22 cellular contexts compared by ENCODE assay signal in genomic region chr22:22937894-22938480, GRCh38. TPM values are rescaled to one million over a fixed set of nuclear protein-coding genes. Genes with fewer than 3 reads are reported as not detected.
DNase-seq lines count a peak whose midpoint lies in the region; FAIRE-seq and TF ChIP-seq lines count a peak whose summit lies in the region.
"Had no signal": no experiment of that assay in that cellular context is flagged by ENCODE, and none has a peak within 500 bp of the region (broad histone marks: within the 10 kb centered on the region; RNA-seq: fewer than 3 reads in every experiment).

No MANE protein-coding gene starts in this region.

- H4K20me1 ChIP-seq in OCI-LY3 (ENCODE audit: insufficient read depth, low read length) = no peaks in the 10 kb centered on the region

- H3K4me1 ChIP-seq in HEK293 (ENCODE audit: control insufficient read depth, insufficient read depth, low read length) (no peaks in the 10 kb centered on the region), OCI-LY3 (ENCODE audit: low read length) (peaks cover 97% of the 10 kb centered on the region), kidney (ENCODE audit: control insufficient read depth in 1 of 2, insufficient read depth in 1 of 2, low read depth in 1 of 2, low read length in 2 of 2) (peaks cover 0 to 2% of the 10 kb centered on the region in 2 donors)

- FAIRE-seq in kidney (lab: Jason Lieb, UNC) = no peak
- FAIRE-seq: D721Med, H54, RCC 7860 had no signal

- H3K9me3 Mint-ChIP-seq in activated naive CD8-positive, alpha-beta T cell treated with anti-CD3 and anti-CD28 coated beads for 36 hours = no peaks in the 10 kb centered on the region
- H3K9me3 Mint-ChIP-seq in activated T-helper 2 cell treated with anti-CD3 and anti-CD28 coated beads, Interferon-gamma antibody, Interleukin-2, Interleukin-4, amounts not matched to agents 10 μg/mL and 5 μg/mL and 100 μg/mL, durations not matched to agents 14 hours and 24 hours and 36 hours = no peaks in the 10 kb centered on the region

- H3K4me3 ChIP-seq in HEK293 (ENCODE audit: low read depth, low read length) (no peak overlapping the region), OCI-LY3 (ENCODE audit: low read length) (no peak overlapping the region), kidney (ENCODE audit: low read length in 2 of 2) (no peak overlapping the region)

- POLR2A ChIA-PET in HEK293 (lab: Yijun Ruan, JAX) = no interaction called here

- H3K36me3 ChIP-seq in HEK293 (ENCODE audit: control insufficient read depth in 2 of 2, insufficient read depth in 1 of 2, low read length in 2 of 2) (no peaks in the 10 kb centered on the region), OCI-LY3 (replicated peaks; ENCODE audit: low read depth, low read length) (peaks cover 21% of the 10 kb centered on the region), kidney (ENCODE audit: control insufficient read depth in 1 of 2, insufficient read depth in 2 of 2, low read length in 2 of 2) (no peaks in the 10 kb centered on the region)

- no peak overlapping the region for H3K4me2 ChIP-seq in OCI-LY3 (ENCODE audit: low read length)

- H2AFZ ChIP-seq in OCI-LY3 (ENCODE audit: low read depth, low read length) = no peak overlapping the region

- TF ChIP-seq CTCF in HEK293 (tag by site-specific recombination; IDR thresholded peaks at IDR 0.05) (no peak), OCI-LY3 (IDR thresholded peaks at IDR 0.05; ENCODE audit: low read depth, low read length) (no peak), kidney (IDR thresholded peaks at IDR 0.05; ENCODE audit: borderline replicate concordance, extremely low read depth, insufficient read depth) (no peak)

- H3K36me3 Mint-ChIP-seq in activated naive CD8-positive, alpha-beta T cell treated with anti-CD3 and anti-CD28 coated beads for 36 hours = no peaks in the 10 kb centered on the region
- H3K36me3 Mint-ChIP-seq in activated T-helper 2 cell treated with anti-CD3 and anti-CD28 coated beads, Interferon-gamma antibody, Interleukin-2, Interleukin-4, amounts not matched to agents 10 μg/mL and 5 μg/mL and 100 μg/mL, durations not matched to agents 14 hours and 24 hours and 36 hours (ENCODE audit: low read depth) = no peaks in the 10 kb centered on the region

- DNase-seq in kidney (peak; percentile 8), D341Med (ENCODE audit: low spot score) (no peak), SKM-1 (lab: John Stamatoyannopoulos, UW; ENCODE audit: unreplicated experiment) (no peak)
- no peak for DNase-seq in activated naive CD8-positive, alpha-beta T cell treated with anti-CD3 and anti-CD28 coated beads for 36 hours
- no peak for DNase-seq in activated T-helper 2 cell treated with anti-CD3 and anti-CD28 coated beads, Interferon-gamma antibody, Interleukin-2, Interleukin-4, amounts not matched to agents 10 μg/mL and 5 μg/mL and 100 μg/mL, durations not matched to agents 14 hours and 24 hours and 36 hours (ENCODE audit: low spot score)
- DNase-seq: C1 segment of cervical spinal cord, DMS53, EL, Kasumi-1, NCI-H1092, NCI-H1436, NCI-H187 treated with DMSO at 0.1 percent for 48 hours, SW 1271 had no signal

- no peak overlapping the region for H3K27ac Mint-ChIP-seq in activated naive CD8-positive, alpha-beta T cell treated with anti-CD3 and anti-CD28 coated beads for 36 hours
- H3K27ac Mint-ChIP-seq in activated T-helper 2 cell treated with anti-CD3 and anti-CD28 coated beads, Interferon-gamma antibody, Interleukin-2, Interleukin-4, amounts not matched to agents 10 μg/mL and 5 μg/mL and 100 μg/mL, durations not matched to agents 14 hours and 24 hours and 36 hours = no peak overlapping the region

- CTCF ChIA-PET in HEK293 (lab: Yijun Ruan, JAX) = interaction anchor here (0.8 to 2.8 kb wide), 4 partner anchors 31 to 474 kb away, joined by 3 to 8 read pairs (median 4); no protein-coding TSS in a partner anchor

- H3K27ac ChIP-seq in HEK293 (ENCODE audit: extremely low read depth, low read depth, low read length) (no peak overlapping the region), OCI-LY3 (ENCODE audit: low read length) (peak overlapping the region; percentile 92), kidney (ENCODE audit: low read depth in 2 of 2, low read length in 2 of 2) (no peak overlapping the region)

- no peaks in the 10 kb centered on the region for H3K27me3 Mint-ChIP-seq in activated naive CD8-positive, alpha-beta T cell treated with anti-CD3 and anti-CD28 coated beads for 36 hours
- peaks cover 6% of the 10 kb centered on the region for H3K27me3 Mint-ChIP-seq in activated T-helper 2 cell treated with anti-CD3 and anti-CD28 coated beads, Interferon-gamma antibody, Interleukin-2, Interleukin-4, amounts not matched to agents 10 μg/mL and 5 μg/mL and 100 μg/mL, durations not matched to agents 14 hours and 24 hours and 36 hours (ENCODE audit: low read depth)

- intact Hi-C loops in kidney (cut with DNase I) = no loop called here
- intact Hi-C loops in activated T-helper 2 cell treated with anti-CD3 and anti-CD28 coated beads, Interferon-gamma antibody, Interleukin-2, Interleukin-4, amounts not matched to agents 10 μg/mL and 5 μg/mL and 100 μg/mL, durations not matched to agents 14 hours and 24 hours and 36 hours (cut with micrococcal nuclease) = no loop called here

- H3K4me3 Mint-ChIP-seq in activated naive CD8-positive, alpha-beta T cell treated with anti-CD3 and anti-CD28 coated beads for 36 hours = no peak overlapping the region
- H3K4me3 Mint-ChIP-seq in activated T-helper 2 cell treated with anti-CD3 and anti-CD28 coated beads, Interferon-gamma antibody, Interleukin-2, Interleukin-4, amounts not matched to agents 10 μg/mL and 5 μg/mL and 100 μg/mL, durations not matched to agents 14 hours and 24 hours and 36 hours (ENCODE audit: low read depth) = no peak overlapping the region

- peaks cover 95% of the 10 kb centered on the region for H3K79me2 ChIP-seq in OCI-LY3 (ENCODE audit: low read length)

- no peaks in the 10 kb centered on the region for H3K27me3 ChIP-seq in OCI-LY3 (ENCODE audit: low read depth, low read length)

- H3K9me3 ChIP-seq in HEK293 (ENCODE audit: control insufficient read depth, insufficient read depth, low read depth, low read length) (no peaks in the 10 kb centered on the region), OCI-LY3 (ENCODE audit: insufficient read depth, low read length) (no peaks in the 10 kb centered on the region), kidney (ENCODE audit: control insufficient read depth in 1 of 2, low read length in 2 of 2) (no peaks in the 10 kb centered on the region)

- peak overlapping the region; percentile 16; the same call in 1 of the 2 replicates for H3K9ac ChIP-seq in OCI-LY3 (ENCODE audit: low read length)
- no peak overlapping the region for H3K9ac ChIP-seq in kidney (ENCODE audit: low read length in 2 of 2)

- peaks cover 24% of the 10 kb centered on the region for H3K4me1 Mint-ChIP-seq in activated naive CD8-positive, alpha-beta T cell treated with anti-CD3 and anti-CD28 coated beads for 36 hours
- peaks cover 7% of the 10 kb centered on the region for H3K4me1 Mint-ChIP-seq in activated T-helper 2 cell treated with anti-CD3 and anti-CD28 coated beads, Interferon-gamma antibody, Interleukin-2, Interleukin-4, amounts not matched to agents 10 μg/mL and 5 μg/mL and 100 μg/mL, durations not matched to agents 14 hours and 24 hours and 36 hours (ENCODE audit: low read depth)

TF ChIP-seq in HEK293, 187 proteins besides CTCF, POLR2A, EP300 and RAD21:
- no peak for TF ChIP-seq ZNF10 (tag by site-specific recombination; IDR thresholded peaks at IDR 0.05)
- TF ChIP-seq ZSCAN5A (tag by site-specific recombination; IDR thresholded peaks at IDR 0.05) = no peak
- no peak for TF ChIP-seq ZNF776 (tag by site-specific recombination; IDR thresholded peaks at IDR 0.05; ENCODE audit: borderline replicate concordance)
- TF ChIP-seq ZNF544 (tag by site-specific recombination; IDR thresholded peaks at IDR 0.05) = no peak
- TF ChIP-seq ZNF501 (tag by site-specific recombination; IDR thresholded peaks at IDR 0.05) = no peak
- peak; percentile 98 for TF ChIP-seq EGR2 (tag by site-specific recombination; IDR thresholded peaks at IDR 0.05; ENCODE audit: low read depth)
- peak; percentile 84 for TF ChIP-seq ZFHX2 (tag by site-specific recombination; conservative IDR thresholded peaks at IDR 0.05)
- TF ChIP-seq ZNF629 (tag by site-specific recombination; IDR thresholded peaks at IDR 0.05) = no peak
- TF ChIP-seq ZNF223 (tag by site-specific recombination; IDR thresholded peaks at IDR 0.05) = no peak
- no peak for TF ChIP-seq ZNF266 (tag by site-specific recombination; IDR thresholded peaks at IDR 0.05; ENCODE audit: low read depth)

RNA-seq across cellular contexts. Expression of gene IGLL5, which starts 50.4 kb away (rescaled TPM):
- total RNA-seq in kidney = 103 TPM
- 1.9 TPM for polyA plus RNA-seq in kidney (ENCODE audit: insufficient read depth, low read depth, low replicate concordance)
- total RNA-seq in activated naive CD8-positive, alpha-beta T cell treated with anti-CD3 and anti-CD28 coated beads for 36 hours = under 1 TPM; 0.62 to 0.93 TPM
- not detected in 2 replicates for total RNA-seq in activated T-helper 2 cell treated with anti-CD3 and anti-CD28 coated beads, Interferon-gamma antibody, Interleukin-2, Interleukin-4, amounts not matched to agents 10 μg/mL and 5 μg/mL and 100 μg/mL, durations not matched to agents 14 hours and 24 hours and 36 hours
- total RNA-seq: MCF 10A, NCI-H460, Right ventricle myocardium inferior, SK-MEL-5 had no signal

Comparison
In these comparisons a context has a peak if more than half of its experiments do, and no peak if none do; other contexts are left out.
1. RNA of gene IGLL5, which starts 50.4 kb away (total RNA-seq): 103 TPM in kidney (single experiment); 0.62 to 0.93 TPM in activated naive CD8-positive, alpha-beta T cell treated with anti-CD3 and anti-CD28 coated beads for 36 hours and not detected in activated T-helper 2 cell treated with anti-CD3 and anti-CD28 coated beads, Interferon-gamma antibody, Interleukin-2, Interleukin-4, amounts not matched to agents 10 μg/mL and 5 μg/mL and 100 μg/mL, durations not matched to agents 14 hours and 24 hours and 36 hours; every median in the first group is over 10 times any median in the second.